In the genomic region with DNA sequence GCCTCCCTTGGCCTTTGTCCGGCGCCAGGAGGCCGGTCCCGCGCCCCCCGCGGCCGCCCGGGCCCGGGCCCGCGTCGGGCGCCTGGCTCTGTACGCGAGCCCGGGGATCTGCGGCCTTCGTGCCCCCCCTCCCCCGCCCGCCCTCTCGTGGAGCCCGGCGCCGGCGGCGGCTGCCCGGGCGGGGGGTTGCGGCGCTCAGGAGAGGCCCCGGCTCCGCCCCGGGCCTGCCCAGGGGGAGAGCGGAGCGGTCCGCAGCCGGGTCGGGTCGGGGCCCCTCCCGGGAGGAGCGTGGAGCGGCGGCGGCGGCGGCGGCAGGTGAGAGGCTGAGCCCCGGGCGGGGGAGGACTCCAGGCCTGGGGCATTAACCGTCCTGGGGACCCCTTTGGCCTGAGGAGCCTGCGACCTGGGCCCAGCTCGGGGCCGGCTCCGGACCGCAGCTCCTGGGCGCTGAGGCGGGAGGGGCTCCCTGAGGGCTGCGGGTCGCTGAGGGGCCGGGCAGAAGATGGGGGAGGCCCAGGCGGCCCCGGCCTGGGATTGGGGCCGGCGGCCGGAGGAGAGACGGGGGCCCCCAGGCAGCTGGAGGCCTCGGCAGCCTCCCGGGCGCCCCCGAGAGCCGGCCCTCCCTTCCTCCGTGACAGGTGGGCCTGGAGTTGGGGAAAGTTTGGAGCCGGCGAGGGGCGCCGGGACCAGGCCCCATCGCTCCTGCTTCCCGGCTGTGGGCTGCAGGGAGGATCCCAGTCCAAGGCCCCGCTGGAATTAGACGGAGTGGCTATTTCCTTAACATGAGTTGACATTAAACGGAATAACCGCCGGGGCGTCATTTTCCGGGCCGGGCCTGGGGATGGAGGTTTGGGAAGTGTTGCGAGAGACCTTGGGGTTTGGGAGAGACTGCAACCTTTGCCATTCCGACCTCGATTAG, we compare ENCODE assay signal across 8 cellular contexts. TPM values are rescaled to one million over a fixed set of nuclear protein-coding genes. Genes with fewer than 3 reads are reported as not detected.
DNase-seq lines count a peak whose midpoint lies in the region; ATAC-seq and TF ChIP-seq lines count a peak whose summit lies in the region.
"Not testable (repeated sequence)": the region's sequence is repeated elsewhere in the genome, so short reads cannot be mapped to it uniquely, and the experiment has no call there.

No MANE protein-coding gene starts in this region.

- peaks cover 12% of the 10 kb centered on the region for H3K4me1 ChIP-seq in CD8-positive, alpha-beta memory T cell (ENCODE audit: insufficient read depth, low read length)
- peaks cover 17% of the 10 kb centered on the region for H3K4me1 ChIP-seq in mononuclear cell (ENCODE audit: insufficient read depth, low read length)

- H3K27me3 ChIP-seq in CD8-positive, alpha-beta memory T cell (ENCODE audit: insufficient read depth, low read length, poor library complexity, severe bottlenecking); mononuclear cell (ENCODE audit: insufficient read depth, low read length): not testable (repeated sequence)

- CTCF ChIA-PET in CD8-positive, alpha-beta memory T cell (lab: Charles Lee) = not testable (repeated sequence)

- POLR2A ChIA-PET in CD8-positive, alpha-beta memory T cell (lab: Charles Lee) = not testable (repeated sequence)

- TF ChIP-seq CTCF in fibroblast of mammary gland (conservative IDR thresholded peaks at IDR 0.05; ENCODE audit: control insufficient read depth, insufficient read depth, low read depth, low read length) = not testable (repeated sequence)

- peak overlapping the region; percentile 95 to 98 (median 96) for H3K27ac Mint-ChIP-seq in CD8-positive, alpha-beta memory T cell

- peak; percentile 5 to 68 (median 34) for DNase-seq in CD8-positive, alpha-beta memory T cell
- not testable (repeated sequence) for DNase-seq in SK-N-MC (ENCODE audit: low read depth, low spot score); fibroblast of mammary gland (ENCODE audit: low read depth)
- peak; percentile 46 for DNase-seq in activated naive CD4-positive, alpha-beta T cell treated with Interleukin-2 at 50 U/mL for 16 hours
- peak in 2 of 3 experiments; percentile 9 to 28 for DNase-seq in stimulated activated CD4-positive, alpha-beta T cell treated with anti-CD3 and anti-CD28 coated beads, TNF-alpha, amount 100 ng/mL, for 24 hours (ENCODE audit: low read depth in 3 of 3)

- H3K9me3 ChIP-seq in CD8-positive, alpha-beta memory T cell (ENCODE audit: low read length); SK-N-MC (ENCODE audit: low read depth, low read length); mononuclear cell (ENCODE audit: low read depth, low read length): not testable (repeated sequence)

- ATAC-seq in GM21390 (IDR thresholded peaks at IDR 0.05; ENCODE audit: unreplicated experiment) (peak; percentile 34), HG03460 (IDR thresholded peaks at IDR 0.05; ENCODE audit: unreplicated experiment) (peak; percentile 28)

- H3K27ac ChIP-seq in CD8-positive, alpha-beta memory T cell (ENCODE audit: low read depth, low read length) = peak overlapping the region; percentile 64
- peak overlapping the region; percentile 60; the same call in 1 of the 2 replicates for H3K27ac ChIP-seq in SK-N-MC

- peaks cover 34 to 52% (median 50%) of the 10 kb centered on the region in 3 donors for H3K4me1 Mint-ChIP-seq in CD8-positive, alpha-beta memory T cell

- peaks cover 0 to 31% (median 4%) of the 10 kb centered on the region in 3 donors for H3K36me3 Mint-ChIP-seq in CD8-positive, alpha-beta memory T cell

- H3K9ac ChIP-seq in SK-N-MC (ENCODE audit: insufficient read length) = peak overlapping the region; percentile 90

- not testable (repeated sequence) for H3K27me3 Mint-ChIP-seq in CD8-positive, alpha-beta memory T cell

- H3K9me3 Mint-ChIP-seq in CD8-positive, alpha-beta memory T cell = not testable (repeated sequence)

- peak overlapping the region; percentile 88 to 99 (median 93) for H3K4me3 Mint-ChIP-seq in CD8-positive, alpha-beta memory T cell

- H3K4me3 ChIP-seq in CD8-positive, alpha-beta memory T cell (ENCODE audit: low read length) = peak overlapping the region; percentile 54
- H3K4me3 ChIP-seq in SK-N-MC (peak overlapping the region; percentile 85), fibroblast of mammary gland (ENCODE audit: control insufficient read depth, low read depth, low read length) (peak overlapping the region; percentile 64), mononuclear cell (ENCODE audit: low read length) (peak overlapping the region; percentile 50)

- not testable (repeated sequence) for H3K36me3 ChIP-seq in CD8-positive, alpha-beta memory T cell (ENCODE audit: insufficient read depth, low read length); SK-N-MC (ENCODE audit: insufficient read depth, low read length)

RNA-seq across cellular contexts. Expression of a gene that starts 0.6 kb away (rescaled TPM):
- total RNA-seq in CD8-positive, alpha-beta memory T cell = 10 to 100 TPM; 41.9 to 43.4 TPM
- 13.3 TPM for polyA plus RNA-seq in CD8-positive, alpha-beta memory T cell
- 69.5 TPM for total RNA-seq in mononuclear cell

RNA-seq across cellular contexts. Expression of a gene that starts 55.5 kb away (rescaled TPM):
- 10 to 100 TPM; 35.2 to 36.5 TPM for total RNA-seq in CD8-positive, alpha-beta memory T cell
- polyA plus RNA-seq in CD8-positive, alpha-beta memory T cell = 21.4 TPM
- total RNA-seq in mononuclear cell = 3.6 TPM
